ENCODE assay signal across 32 cellular contexts in genomic region chr3:71809321-71809720, GRCh38. TPM values are rescaled to one million over a fixed set of nuclear protein-coding genes. Genes with fewer than 3 reads are reported as not detected.
"Had no signal": no experiment of that assay in that cellular context is flagged by ENCODE, and none has a peak within 500 bp of the region (broad histone marks: within the 10 kb centered on the region; RNA-seq: fewer than 3 reads in every experiment).

No MANE protein-coding gene starts in this region.

- H3K27ac ChIP-seq: brain microvascular endothelial cell, PC-9, RWPE1 had no signal

- H3K36me3 ChIP-seq: brain microvascular endothelial cell had no signal

- DNase-seq: activated CD4-positive, alpha-beta T cell treated with anti-CD3 and anti-CD28 coated beads, Interleukin-2, amount 10 ng/mL, durations not matched to agents 24 days and 14 days; activated CD4-positive, alpha-beta T cell treated with anti-CD3 and anti-CD28 coated beads, Interleukin-2, amount 50 U/mL, for 4 hours; activated CD8-positive, alpha-beta T cell treated with anti-CD3 and anti-CD28 coated beads for 36 hours; activated effector memory CD4-positive, alpha-beta T cell treated with anti-CD3 and anti-CD28 coated beads, Interleukin-2, amount 50 U/mL, for 16 hours; activated naive CD4-positive, alpha-beta T cell; activated naive CD4-positive, alpha-beta T cell treated with anti-CD3 and anti-CD28 coated beads, Interleukin-2, amount 50 U/mL, for 16 hours; activated naive CD8-positive, alpha-beta T cell treated with anti-CD3 and anti-CD28 coated beads for 36 hours; activated T-cell treated with anti-CD3 and anti-CD28 coated beads, Interleukin-2, amount 50 U/mL, for 1 hour; activated T-cell treated with anti-CD3 and anti-CD28 coated beads, Interleukin-2, amount 50 U/mL, for 72 hours; amniotic stem cell; aorta; brain microvascular endothelial cell; NCI-H1105 treated with DMSO at 0.1 percent for 48 hours; NCI-H1436; NCI-H187; NCI-H2029 treated with DMSO at 0.1 percent for 48 hours; NCI-H2107; NCI-H226; NCI-H446 treated with DMSO at 0.1 percent for 48 hours; NCI-H526; NCI-H748 treated with DMSO at 0.1 percent for 48 hours; NK-92 treated with Interleukin-12 subunit alpha and Interleukin-12 subunit beta, amount 100 ng/mL, for 24 hours; PC-9; Right ventricle myocardium superior; SW 1271; T-helper 1 cell; T-helper 2 cell; T-helper 9 cell had no signal

- H3K4me3 ChIP-seq: PC-9 had no signal

- H3K27me3 ChIP-seq: brain microvascular endothelial cell had no signal

RNA-seq across cellular contexts. Expression of gene PROK2, which starts 24.4 kb away (rescaled TPM):
- total RNA-seq: activated CD4-positive, alpha-beta T cell treated with anti-CD3 and anti-CD28 coated beads, Interleukin-2, amount 10 ng/mL, durations not matched to agents 24 days and 14 days; chondrocyte; MCF 10A; OCI-LY7; PC-9 had no signal

RNA-seq across cellular contexts. Expression of gene GPR27, which starts 55.7 kb away (rescaled TPM):
- total RNA-seq: OCI-LY7, PC-9 had no signal
